Comparison of ENCODE assay signal across 8 cellular contexts in genomic region chr9:125241000-125241862, GRCh38. TPM values are rescaled to one million over a fixed set of nuclear protein-coding genes. Genes with fewer than 3 reads are reported as not detected.
DNase-seq lines count a peak whose midpoint lies in the region; ATAC-seq and TF ChIP-seq lines count a peak whose summit lies in the region.

Gene HSPA5 (minus strand): TSS chr9:125241343. CDS start chr9:125241126, 217 bp downstream.

- H3K27me3 Mint-ChIP-seq in T-helper 17 cell = no peaks in the 10 kb centered on the region
- no peaks in the 10 kb centered on the region for H3K27me3 Mint-ChIP-seq in progenitor cell of endocrine pancreas

- peak within 1 kb of the TSS; percentile 98 for H3K27ac Mint-ChIP-seq in T-helper 17 cell
- peak within 1 kb of the TSS; percentile 97 for H3K27ac Mint-ChIP-seq in progenitor cell of endocrine pancreas

- intact Hi-C loops in left ventricle myocardium inferior (cut with micrococcal nuclease) = no loop called here

- no peaks in the 10 kb centered on the region for H3K27me3 ChIP-seq in left ventricle myocardium inferior (ENCODE audit: low read depth)

- peak; percentile 99 for TF ChIP-seq POLR2A in GM15510 (IDR thresholded peaks at IDR 0.05; ENCODE audit: borderline replicate concordance, extremely low read depth, insufficient read length)

- peak; percentile 28 for TF ChIP-seq CTCF in left ventricle myocardium inferior (IDR thresholded peaks at IDR 0.05; ENCODE audit: borderline replicate concordance)
- peak; percentile 31 for TF ChIP-seq CTCF in progenitor cell of endocrine pancreas (IDR thresholded peaks at IDR 0.05; ENCODE audit: unreplicated experiment)

- H3K36me3 Mint-ChIP-seq in T-helper 17 cell (ENCODE audit: low read depth) (peaks cover 16% of the 10 kb centered on the region), progenitor cell of endocrine pancreas (ENCODE audit: insufficient read depth) (peaks cover 29% of the 10 kb centered on the region)

- peak; percentile 95 for DNase-seq in NCI-H1694 treated with DMSO at 0.1 percent for 48 hours (lab: John Stamatoyannopoulos, UW)
- DNase-seq in T-helper 17 cell = peak; percentile 97 to 98 (median 98)
- peak; percentile 93 to 100 (median 99) for DNase-seq in amygdala (lab: John Stamatoyannopoulos, UW)
- peak; percentile 100 for DNase-seq in left ventricle myocardium inferior
- DNase-seq in progenitor cell of endocrine pancreas (ENCODE audit: low spot score, unreplicated experiment) = peak; percentile 98
- peak; percentile 100 for DNase-seq in ureter (ENCODE audit: low spot score)

- H3K36me3 ChIP-seq in left ventricle myocardium inferior = peaks cover 41% of the 10 kb centered on the region

- H3K4me1 ChIP-seq in left ventricle myocardium inferior = peaks cover 59% of the 10 kb centered on the region

- H3K4me1 Mint-ChIP-seq in T-helper 17 cell (peaks cover 34% of the 10 kb centered on the region), progenitor cell of endocrine pancreas (ENCODE audit: low read depth) (peaks cover 27% of the 10 kb centered on the region)

- H3K27ac ChIP-seq in left ventricle myocardium inferior (replicated peaks) = peak within 1 kb of the TSS; percentile 94

- H3K4me3 Mint-ChIP-seq in T-helper 17 cell (peak within 1 kb of the TSS; percentile 94), progenitor cell of endocrine pancreas (ENCODE audit: low read depth) (peak within 1 kb of the TSS; percentile 94)

- peak within 1 kb of the TSS; percentile 94 for H3K4me3 ChIP-seq in left ventricle myocardium inferior

- H3K9me3 Mint-ChIP-seq in progenitor cell of endocrine pancreas (ENCODE audit: low read depth) = no peaks in the 10 kb centered on the region

- peak; percentile 94 for ATAC-seq in HG02885 (IDR thresholded peaks at IDR 0.05; ENCODE audit: poor library complexity, unreplicated experiment)
- ATAC-seq in T-helper 17 cell = peak; percentile 91

- H3K9me3 ChIP-seq in T-helper 17 cell (ENCODE audit: control insufficient read depth, low read length, poor library complexity, severe bottlenecking) = no peaks in the 10 kb centered on the region
- H3K9me3 ChIP-seq in left ventricle myocardium inferior (replicated peaks) = no peaks in the 10 kb centered on the region

RNA-seq across cellular contexts. Expression of gene HSPA5, which starts in this region (rescaled TPM):
- 100 to 1,000 TPM; 224 to 229 TPM for total RNA-seq in T-helper 17 cell
- 202 TPM for total RNA-seq in left ventricle myocardium inferior
- 287 and 288 TPM in 2 replicates for total RNA-seq in progenitor cell of endocrine pancreas
- 224 TPM for total RNA-seq in ureter

Comparison
In these comparisons a context has a peak if more than half of its experiments do, and no peak if none do; other contexts are left out.
1. Peak in every context shown above with its lines: DNase-seq, ATAC-seq, H3K4me3 ChIP-seq and H3K27ac ChIP-seq.